In genomic region chr14:106365371-106365770, GRCh38 we compare ENCODE assay signal across 7 cellular contexts.
DNase-seq lines count a peak whose midpoint lies in the region; ATAC-seq, FAIRE-seq and TF ChIP-seq lines count a peak whose summit lies in the region.
"Not testable (repeated sequence)": the region's sequence is repeated elsewhere in the genome, so short reads cannot be mapped to it uniquely, and the experiment has no call there.

No MANE protein-coding gene starts in this region.

- POLR2A ChIA-PET in A549 (lab: Yijun Ruan, JAX); activated CD8-positive, alpha-beta T cell treated with anti-CD3 and anti-CD28 coated beads for 36 hours (lab: Charles Lee): not testable (repeated sequence)

- H3K27me3 Mint-ChIP-seq in activated CD8-positive, alpha-beta T cell treated with anti-CD3 and anti-CD28 coated beads for 36 hours; activated T-helper 17 cell treated with anti-CD3 and anti-CD28 coated beads, Interleukin-2, amount 50 U/mL, for 72 hours: not testable (repeated sequence)
- peaks cover 11 to 26% of the 10 kb centered on the region in 2 donors for H3K27me3 Mint-ChIP-seq in natural killer cell (ENCODE audit: low read depth in 2 of 2)

- not testable (repeated sequence) for H3K4me1 Mint-ChIP-seq in activated CD8-positive, alpha-beta T cell treated with anti-CD3 and anti-CD28 coated beads for 36 hours (ENCODE audit: low read depth); activated T-helper 17 cell treated with anti-CD3 and anti-CD28 coated beads, Interleukin-2, amount 50 U/mL, for 72 hours; natural killer cell; stimulated activated effector memory CD8-positive, alpha-beta T cell treated with anti-CD3 and anti-CD28 coated beads, Interleukin-12 subunit alpha, Interleukin-12 subunit beta, amount 100 ng/mL, for 72 hours

- intact Hi-C loops in activated CD8-positive, alpha-beta T cell treated with anti-CD3 and anti-CD28 coated beads for 36 hours (cut with micrococcal nuclease); natural killer cell (cut with micrococcal nuclease): not testable (repeated sequence)

- CTCF ChIA-PET in A549 (lab: Yijun Ruan, JAX); activated CD8-positive, alpha-beta T cell treated with anti-CD3 and anti-CD28 coated beads for 36 hours (lab: Charles Lee): not testable (repeated sequence)

- not testable (repeated sequence) for ATAC-seq in A549; activated CD8-positive, alpha-beta T cell treated with anti-CD3 and anti-CD28 coated beads for 36 hours
- ATAC-seq in GM18868 (IDR thresholded peaks at IDR 0.05; ENCODE audit: unreplicated experiment) = peak; percentile 26
- peak; percentile 39 for ATAC-seq in activated T-helper 17 cell treated with anti-CD3 and anti-CD28 coated beads, Interleukin-2, amount 50 U/mL, for 72 hours (replicated peaks)
- peak; percentile 29 to 44 (median 42) for ATAC-seq in natural killer cell
- peak; percentile 62 for ATAC-seq in stimulated activated effector memory CD8-positive, alpha-beta T cell treated with anti-CD3 and anti-CD28 coated beads, Interleukin-12 subunit alpha, Interleukin-12 subunit beta, amount 100 ng/mL, for 72 hours

- not testable (repeated sequence) for TF ChIP-seq EP300 in A549 (IDR thresholded peaks at IDR 0.05)

- H3K9me3 ChIP-seq in A549 = not testable (repeated sequence)

- H3K36me3 Mint-ChIP-seq in activated CD8-positive, alpha-beta T cell treated with anti-CD3 and anti-CD28 coated beads for 36 hours (ENCODE audit: low read depth); activated T-helper 17 cell treated with anti-CD3 and anti-CD28 coated beads, Interleukin-2, amount 50 U/mL, for 72 hours (ENCODE audit: low read depth); natural killer cell; stimulated activated effector memory CD8-positive, alpha-beta T cell treated with anti-CD3 and anti-CD28 coated beads, Interleukin-12 subunit alpha, Interleukin-12 subunit beta, amount 100 ng/mL, for 72 hours: not testable (repeated sequence)

- H3K27ac Mint-ChIP-seq in activated CD8-positive, alpha-beta T cell treated with anti-CD3 and anti-CD28 coated beads for 36 hours = peak overlapping the region; percentile 13
- not testable (repeated sequence) for H3K27ac Mint-ChIP-seq in activated T-helper 17 cell treated with anti-CD3 and anti-CD28 coated beads, Interleukin-2, amount 50 U/mL, for 72 hours; natural killer cell; stimulated activated effector memory CD8-positive, alpha-beta T cell treated with anti-CD3 and anti-CD28 coated beads, Interleukin-12 subunit alpha, Interleukin-12 subunit beta, amount 100 ng/mL, for 72 hours

- TF ChIP-seq CTCF in A549 (IDR thresholded peaks at IDR 0.05); activated CD8-positive, alpha-beta T cell treated with anti-CD3 and anti-CD28 coated beads for 36 hours (IDR thresholded peaks at IDR 0.05); natural killer cell (IDR thresholded peaks at IDR 0.05): not testable (repeated sequence)

- FAIRE-seq in A549 (lab: Jason Lieb, UNC) (peak; percentile 46), H54 (lab: Jason Lieb, UNC) (peak; percentile 71)

- WGBS in A549 (ENCODE audit: missing lambda C conversion rate) = 0% methylated on average over 2 of the region's 4 CpGs

- not testable (repeated sequence) for H3K4me3 Mint-ChIP-seq in activated CD8-positive, alpha-beta T cell treated with anti-CD3 and anti-CD28 coated beads for 36 hours; activated T-helper 17 cell treated with anti-CD3 and anti-CD28 coated beads, Interleukin-2, amount 50 U/mL, for 72 hours; natural killer cell; stimulated activated effector memory CD8-positive, alpha-beta T cell treated with anti-CD3 and anti-CD28 coated beads, Interleukin-12 subunit alpha, Interleukin-12 subunit beta, amount 100 ng/mL, for 72 hours

- not testable (repeated sequence) for DNase-seq in A549 (ENCODE audit: low read depth in 1 of 2, low spot score in 1 of 2); H54 (ENCODE audit: insufficient read length, low spot score); activated CD8-positive, alpha-beta T cell treated with anti-CD3 and anti-CD28 coated beads for 36 hours; natural killer cell; stimulated activated effector memory CD8-positive, alpha-beta T cell treated with anti-CD3 and anti-CD28 coated beads, Interleukin-12 subunit alpha, Interleukin-12 subunit beta, amount 100 ng/mL, for 72 hours (ENCODE audit: low spot score in 2 of 2)

- not testable (repeated sequence) for H3K9me3 Mint-ChIP-seq in activated CD8-positive, alpha-beta T cell treated with anti-CD3 and anti-CD28 coated beads for 36 hours; activated T-helper 17 cell treated with anti-CD3 and anti-CD28 coated beads, Interleukin-2, amount 50 U/mL, for 72 hours; natural killer cell; stimulated activated effector memory CD8-positive, alpha-beta T cell treated with anti-CD3 and anti-CD28 coated beads, Interleukin-12 subunit alpha, Interleukin-12 subunit beta, amount 100 ng/mL, for 72 hours

- not testable (repeated sequence) for H3K4me1 ChIP-seq in A549

- TF ChIP-seq POLR2A in A549 (IDR thresholded peaks at IDR 0.05; ENCODE audit: low read length); H54 (IDR thresholded peaks at IDR 0.05; ENCODE audit: low read depth, low read length): not testable (repeated sequence)

- not testable (repeated sequence) for TF ChIP-seq RAD21 in A549 (conservative IDR thresholded peaks at IDR 0.05 in 1 of 2, IDR thresholded peaks at IDR 0.05 in 1 of 2)

- not testable (repeated sequence) for H3K4me3 ChIP-seq in A549

- not testable (repeated sequence) for H3K4me2 ChIP-seq in A549

- not testable (repeated sequence) for H3K27ac ChIP-seq in A549
